28 cellular contexts compared by ENCODE assay signal in the genomic region with DNA sequence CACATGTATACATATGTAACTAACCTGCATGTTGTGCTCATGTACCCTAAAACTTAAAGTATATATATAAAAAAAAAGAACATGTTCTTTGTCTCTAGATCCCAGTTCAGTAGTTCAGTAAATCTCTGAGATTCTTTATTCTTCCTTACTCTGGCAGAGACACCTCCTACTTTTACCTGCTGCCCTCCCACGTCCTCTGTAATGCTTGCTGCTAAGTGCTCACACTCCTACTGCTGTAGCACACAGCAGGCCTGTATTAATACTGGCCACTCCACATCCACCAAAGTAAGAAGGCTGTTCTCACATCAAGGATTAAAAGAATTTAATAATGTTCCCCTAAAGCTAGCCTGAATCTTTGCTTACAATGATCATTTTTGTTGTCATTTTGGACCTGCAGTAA.
"Had no signal": no experiment of that assay in that cellular context is flagged by ENCODE, and none has a peak within 500 bp of the region (broad histone marks: within the 10 kb centered on the region; RNA-seq: fewer than 3 reads in every experiment).

No MANE protein-coding gene starts in this region.

- H3K27me3 Mint-ChIP-seq: stimulated activated memory B cell treated with anti-CD40 and anti-IgM and Interleukin-4, amounts not matched to agents 10 μg/mL and 1 μg/mL and 100 μg/mL, for 72 hours; stimulated activated naive B cell treated with anti-CD40 and anti-IgM and Interleukin-4, amounts not matched to agents 10 μg/mL and 1 μg/mL and 100 μg/mL, for 72 hours; stimulated activated naive CD8-positive, alpha-beta T cell treated with anti-CD3 and anti-CD28 coated beads, Interleukin-15, amount 100 ng/mL, for 72 hours; stimulated activated naive CD8-positive, alpha-beta T cell treated with anti-CD3 and anti-CD28 coated beads, Interleukin-15, Interleukin-2, amounts not matched to agents 100 ng/mL and 50 ng/mL, for 24 hours; type B pancreatic cell had no signal

- H3K4me3 Mint-ChIP-seq: stimulated activated effector memory CD8-positive, alpha-beta T cell treated with anti-CD3 and anti-CD28 coated beads, Interleukin-12 subunit alpha, Interleukin-12 subunit beta, amount 100 ng/mL, for 72 hours; stimulated activated memory B cell treated with anti-CD40 and anti-IgM and Interleukin-4, amounts not matched to agents 10 μg/mL and 1 μg/mL and 100 μg/mL, for 72 hours; stimulated activated naive B cell treated with anti-CD40 and anti-IgM and Interleukin-4, amounts not matched to agents 10 μg/mL and 1 μg/mL and 100 μg/mL, for 72 hours; stimulated activated naive CD8-positive, alpha-beta T cell treated with anti-CD3 and anti-CD28 coated beads, Interleukin-15, amount 100 ng/mL, for 72 hours; stimulated activated naive CD8-positive, alpha-beta T cell treated with anti-CD3 and anti-CD28 coated beads, Interleukin-15, Interleukin-2, amounts not matched to agents 100 ng/mL and 50 ng/mL, for 24 hours; type B pancreatic cell had no signal

- H3K9me3 ChIP-seq: stomach, suprapubic skin, testis, thoracic aorta, thyroid gland, tibial artery, tibial nerve, upper lobe of left lung, upper lobe of right lung, uterus, vagina had no signal

- DNase-seq: stimulated activated CD4-positive, alpha-beta T cell treated with anti-CD3 and anti-CD28 coated beads, Interleukin-2, amount 100 ng/mL, for 48 hours; stimulated activated CD4-positive, alpha-beta T cell treated with anti-CD3 and anti-CD28 coated beads, Interleukin-4, amount 100 ng/mL, for 1 hour; stimulated activated CD4-positive, alpha-beta T cell treated with anti-CD3 and anti-CD28 coated beads, Interleukin-4, amount 100 ng/mL, for 24 hours; stimulated activated CD4-positive, alpha-beta T cell treated with anti-CD3 and anti-CD28 coated beads, Interleukin-4, amount 100 ng/mL, for 4 hours; stimulated activated CD8-positive, alpha-beta memory T cell treated with anti-CD3 and anti-CD28 coated beads, Interleukin-4, amount 100 ng/mL, for 48 hours; stimulated activated naive B cell treated with anti-CD40 and anti-IgM and Interleukin-4, amounts not matched to agents 10 μg/mL and 1 μg/mL and 100 μg/mL, for 72 hours; stimulated activated naive CD4-positive, alpha-beta T cell; stimulated activated naive CD4-positive, alpha-beta T cell treated with Interleukin-2 at 50 U/mL for 16 hours; stimulated activated naive CD8-positive, alpha-beta T cell treated with anti-CD3 and anti-CD28 coated beads, Interleukin-15, amount 100 ng/mL, for 72 hours; stimulated activated naive CD8-positive, alpha-beta T cell treated with anti-CD3 and anti-CD28 coated beads, Interleukin-15, Interleukin-2, amounts not matched to agents 100 U/mL and 50 U/mL, for 24 hours; stomach; substantia nigra; testis; thyroid gland; tibial artery; transverse colon; trophoblast cell; upper lobe of left lung; upper lobe of right lung; uterus had no signal

- ATAC-seq: stimulated activated effector memory CD8-positive, alpha-beta T cell treated with anti-CD3 and anti-CD28 coated beads, Interleukin-12 subunit alpha, Interleukin-12 subunit beta, amount 100 ng/mL, for 72 hours; stimulated activated memory B cell treated with anti-CD40 and anti-IgM and Interleukin-4, amounts not matched to agents 10 μg/mL and 1 μg/mL and 100 μg/mL, for 72 hours; stimulated activated naive B cell treated with anti-CD40 and anti-IgM and Interleukin-4, amounts not matched to agents 10 μg/mL and 1 μg/mL and 100 μg/mL, for 72 hours; stimulated activated naive CD8-positive, alpha-beta T cell treated with anti-CD3 and anti-CD28 coated beads, Interleukin-15, amount 100 ng/mL, for 72 hours; stimulated activated naive CD8-positive, alpha-beta T cell treated with anti-CD3 and anti-CD28 coated beads, Interleukin-15, Interleukin-2, amounts not matched to agents 100 U/mL and 50 U/mL, for 24 hours; upper lobe of right lung had no signal

- H3K9me3 Mint-ChIP-seq: stimulated activated naive CD8-positive, alpha-beta T cell treated with anti-CD3 and anti-CD28 coated beads, Interleukin-15, amount 100 ng/mL, for 72 hours; type B pancreatic cell had no signal

- H3K27ac ChIP-seq: stomach, suprapubic skin, testis, thoracic aorta, thyroid gland, tibial artery, tibial nerve, transverse colon, upper lobe of left lung, upper lobe of right lung, uterus, vagina had no signal

- H3K27ac Mint-ChIP-seq: stimulated activated effector memory CD8-positive, alpha-beta T cell treated with anti-CD3 and anti-CD28 coated beads, Interleukin-12 subunit alpha, Interleukin-12 subunit beta, amount 100 ng/mL, for 72 hours; stimulated activated memory B cell treated with anti-CD40 and anti-IgM and Interleukin-4, amounts not matched to agents 10 μg/mL and 1 μg/mL and 100 μg/mL, for 72 hours; stimulated activated naive B cell treated with anti-CD40 and anti-IgM and Interleukin-4, amounts not matched to agents 10 μg/mL and 1 μg/mL and 100 μg/mL, for 72 hours; stimulated activated naive CD8-positive, alpha-beta T cell treated with anti-CD3 and anti-CD28 coated beads, Interleukin-15, amount 100 ng/mL, for 72 hours; stimulated activated naive CD8-positive, alpha-beta T cell treated with anti-CD3 and anti-CD28 coated beads, Interleukin-15, Interleukin-2, amounts not matched to agents 100 ng/mL and 50 ng/mL, for 24 hours; type B pancreatic cell had no signal

- H3K36me3 ChIP-seq: stomach, suprapubic skin, thoracic aorta, thyroid gland, tibial artery, tibial nerve, transverse colon, upper lobe of left lung, upper lobe of right lung, uterus, vagina had no signal

- H3K4me1 Mint-ChIP-seq: stimulated activated effector memory CD8-positive, alpha-beta T cell treated with anti-CD3 and anti-CD28 coated beads, Interleukin-12 subunit alpha, Interleukin-12 subunit beta, amount 100 ng/mL, for 72 hours; stimulated activated memory B cell treated with anti-CD40 and anti-IgM and Interleukin-4, amounts not matched to agents 10 μg/mL and 1 μg/mL and 100 μg/mL, for 72 hours; stimulated activated naive B cell treated with anti-CD40 and anti-IgM and Interleukin-4, amounts not matched to agents 10 μg/mL and 1 μg/mL and 100 μg/mL, for 72 hours; stimulated activated naive CD8-positive, alpha-beta T cell treated with anti-CD3 and anti-CD28 coated beads, Interleukin-15, amount 100 ng/mL, for 72 hours had no signal

- H3K36me3 Mint-ChIP-seq: stimulated activated effector memory CD8-positive, alpha-beta T cell treated with anti-CD3 and anti-CD28 coated beads, Interleukin-12 subunit alpha, Interleukin-12 subunit beta, amount 100 ng/mL, for 72 hours; stimulated activated memory B cell treated with anti-CD40 and anti-IgM and Interleukin-4, amounts not matched to agents 10 μg/mL and 1 μg/mL and 100 μg/mL, for 72 hours; stimulated activated naive B cell treated with anti-CD40 and anti-IgM and Interleukin-4, amounts not matched to agents 10 μg/mL and 1 μg/mL and 100 μg/mL, for 72 hours; type B pancreatic cell had no signal

- H3K27me3 ChIP-seq: stomach, suprapubic skin, testis, thyroid gland, tibial artery, tibial nerve, transverse colon, upper lobe of left lung, upper lobe of right lung, uterus, vagina had no signal

- H3K4me3 ChIP-seq: stomach, suprapubic skin, testis, thoracic aorta, thyroid gland, tibial artery, tibial nerve, transverse colon, upper lobe of left lung, upper lobe of right lung, uterus, vagina had no signal
